Comparison of ENCODE assay signal across 15 cellular contexts in genomic region chr2:3296182-3296972, GRCh38.
"Had no signal": no experiment of that assay in that cellular context is flagged by ENCODE, and none has a peak within 500 bp of the region (broad histone marks: within the 10 kb centered on the region; RNA-seq: fewer than 3 reads in every experiment).

No MANE protein-coding gene starts in this region.

- ATAC-seq: effector memory CD8-positive, alpha-beta T cell; gastrocnemius medialis; left cardiac atrium; stimulated activated effector memory CD8-positive, alpha-beta T cell treated with anti-CD3 and anti-CD28 coated beads, Interleukin-12 subunit alpha, Interleukin-12 subunit beta, amount 100 ng/mL, for 72 hours had no signal

- H3K27ac Mint-ChIP-seq: dendritic cell treated with granulocyte-macrophage colony-stimulating factor and Interleukin-4, amounts not matched to agents 40 ng/mL and 50 ng/mL, for 4 days; effector memory CD8-positive, alpha-beta T cell; immature natural killer cell; nephron; stimulated activated effector memory CD8-positive, alpha-beta T cell treated with anti-CD3 and anti-CD28 coated beads, Interleukin-12 subunit alpha, Interleukin-12 subunit beta, amount 100 ng/mL, for 72 hours had no signal

- DNase-seq: effector memory CD8-positive, alpha-beta T cell; gastrocnemius medialis; immature natural killer cell; kidney; left cardiac atrium; left ventricle myocardium inferior; mesenchymal stem cell; naive B cell; stimulated activated CD4-positive, alpha-beta T cell treated with anti-CD3 and anti-CD28 coated beads, Interleukin-4, amount 100 ng/mL, for 1 hour; stimulated activated CD8-positive, alpha-beta memory T cell treated with anti-CD3 and anti-CD28 coated beads, Interleukin-4, amount 100 ng/mL, for 48 hours; trophoblast cell had no signal

- H3K4me3 Mint-ChIP-seq: dendritic cell treated with granulocyte-macrophage colony-stimulating factor and Interleukin-4, amounts not matched to agents 40 ng/mL and 50 ng/mL, for 4 days; effector memory CD8-positive, alpha-beta T cell; immature natural killer cell; naive B cell; nephron; stimulated activated effector memory CD8-positive, alpha-beta T cell treated with anti-CD3 and anti-CD28 coated beads, Interleukin-12 subunit alpha, Interleukin-12 subunit beta, amount 100 ng/mL, for 72 hours had no signal

- H3K27me3 Mint-ChIP-seq: dendritic cell treated with granulocyte-macrophage colony-stimulating factor and Interleukin-4, amounts not matched to agents 40 ng/mL and 50 ng/mL, for 4 days; effector memory CD8-positive, alpha-beta T cell; naive B cell had no signal

- H3K9me3 Mint-ChIP-seq: dendritic cell treated with granulocyte-macrophage colony-stimulating factor and Interleukin-4, amounts not matched to agents 40 ng/mL and 50 ng/mL, for 4 days; effector memory CD8-positive, alpha-beta T cell; immature natural killer cell; naive B cell; nephron; stimulated activated effector memory CD8-positive, alpha-beta T cell treated with anti-CD3 and anti-CD28 coated beads, Interleukin-12 subunit alpha, Interleukin-12 subunit beta, amount 100 ng/mL, for 72 hours had no signal

- FAIRE-seq: colon, kidney had no signal
